In the genomic region with DNA sequence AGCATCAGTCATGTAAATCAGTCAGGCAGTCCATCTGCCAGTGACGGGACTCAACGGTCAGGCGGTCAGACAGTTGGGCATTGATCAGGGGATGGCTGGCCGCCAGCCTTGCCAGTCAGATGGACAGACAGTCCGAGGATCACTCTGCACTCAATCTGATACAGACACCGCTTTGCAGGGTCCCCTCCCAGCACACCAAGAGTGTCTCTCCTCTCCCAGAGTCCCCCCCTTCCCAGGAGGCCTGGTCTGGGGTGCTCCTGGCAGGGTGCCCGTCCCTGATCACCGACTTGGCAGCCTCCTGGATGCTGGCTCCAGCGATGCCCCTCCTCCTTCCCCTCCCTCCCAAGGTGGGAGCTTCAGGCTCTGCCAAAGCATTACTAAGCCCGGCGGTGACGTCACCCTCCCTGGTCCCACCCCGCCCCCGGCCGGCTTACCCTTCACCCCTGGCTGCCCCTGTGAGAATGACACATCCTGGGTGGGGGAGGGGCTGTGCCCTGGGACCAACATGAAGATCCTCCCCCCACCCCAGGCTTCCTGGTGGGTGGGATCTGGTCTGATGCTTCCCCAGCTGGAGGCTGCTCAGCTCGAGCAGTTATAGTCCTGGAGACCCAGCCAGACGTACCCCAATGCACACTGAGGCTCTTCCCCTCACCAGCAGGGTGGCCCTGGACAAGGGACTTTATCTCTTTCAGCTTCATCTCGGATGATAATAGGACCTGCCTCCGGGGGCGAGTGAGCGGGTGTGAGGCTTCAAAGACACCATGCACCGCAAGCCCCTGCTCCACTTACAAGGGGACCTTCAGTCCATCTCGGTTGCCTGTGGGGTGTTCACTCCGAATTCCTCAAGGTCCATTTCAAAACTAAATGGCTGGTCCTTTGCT, we compare ENCODE assay signal across 8 cellular contexts.
DNase-seq lines count a peak whose midpoint lies in the region; ATAC-seq, FAIRE-seq and TF ChIP-seq lines count a peak whose summit lies in the region.

No MANE protein-coding gene starts in this region.

- TF ChIP-seq CTCF in GM13976 (IDR thresholded peaks at IDR 0.05; ENCODE audit: borderline replicate concordance, control extremely low read depth, extremely low read depth, insufficient read depth, missing control alignments) (no peak), kidney (IDR thresholded peaks at IDR 0.05; ENCODE audit: borderline replicate concordance, extremely low read depth, insufficient read depth) (no peak), thoracic aorta (IDR thresholded peaks at IDR 0.05) (no peak), GM13977 (IDR thresholded peaks at IDR 0.05; ENCODE audit: extremely low read depth, insufficient read depth, missing control alignments) (no peak)

- no peak overlapping the region for H3K27ac ChIP-seq in kidney (ENCODE audit: low read depth in 2 of 2, low read length in 2 of 2)
- no peak overlapping the region for H3K27ac ChIP-seq in thoracic aorta

- no peak for ATAC-seq in thoracic aorta (ENCODE audit: insufficient number of reproducible peaks, low FRiP score, low read depth)

- no peaks in the 10 kb centered on the region for H3K36me3 ChIP-seq in kidney (ENCODE audit: control insufficient read depth in 1 of 2, insufficient read depth in 2 of 2, low read length in 2 of 2)
- H3K36me3 ChIP-seq in thoracic aorta, result no peaks in the 10 kb centered on the region

- no peaks in the 10 kb centered on the region for H3K9me3 ChIP-seq in kidney (ENCODE audit: control insufficient read depth in 1 of 2, low read length in 2 of 2)
- H3K9me3 ChIP-seq in thoracic aorta, result no peaks in the 10 kb centered on the region

- peak; percentile 15 for DNase-seq in GM13976 (ENCODE audit: low spot score)
- DNase-seq in NCI-H1694 treated with DMSO at 0.1 percent for 48 hours (lab: John Stamatoyannopoulos, UW), result peak; percentile 51
- DNase-seq in astrocyte of the hippocampus (ENCODE audit: low read depth, low spot score), result peak; percentile 92
- peak; percentile 93 for DNase-seq in kidney
- peak; percentile 65 for DNase-seq in thoracic aorta (ENCODE audit: low spot score)
- DNase-seq in GM13977 (ENCODE audit: low spot score), result no peak
- no peak for DNase-seq in G401 (ENCODE audit: low spot score)
- DNase-seq in SW 1271 (lab: John Stamatoyannopoulos, UW), result no peak

- H3K9ac ChIP-seq in kidney (ENCODE audit: low read length in 2 of 2), result no peak overlapping the region

- no peak for FAIRE-seq in kidney (lab: Jason Lieb, UNC)

- no peaks in the 10 kb centered on the region for H3K27me3 ChIP-seq in thoracic aorta (replicated peaks; ENCODE audit: insufficient read depth)

- intact Hi-C loops in kidney (cut with DNase I), result no loop called here

- in situ Hi-C loops in GM13976 (cut with MboI; ENCODE audit: low sequenced_read_pairs, unreplicated experiment), result no loop called here
- in situ Hi-C loops in GM13977 (cut with MboI; ENCODE audit: low pct_unique_long_range_greater_than_20kb, low sequenced_read_pairs, unreplicated experiment), result no loop called here
- in situ Hi-C loops in G401 (cut with HindIII; ENCODE audit: low sequenced_read_pairs), result no loop called here

- H3K4me1 ChIP-seq in kidney (ENCODE audit: control insufficient read depth in 1 of 2, insufficient read depth in 1 of 2, low read depth in 1 of 2, low read length in 2 of 2) (peaks cover 0 to 3% of the 10 kb centered on the region in 2 donors), thoracic aorta (ENCODE audit: control insufficient read depth in 1 of 2, low read depth in 2 of 2) (peaks cover 0 to 7% of the 10 kb centered on the region in 2 donors)

- H3K4me3 ChIP-seq in kidney (ENCODE audit: low read length in 2 of 2), result no peak overlapping the region
- no peak overlapping the region for H3K4me3 ChIP-seq in thoracic aorta

Comparison
In these comparisons a context has a peak if more than half of its experiments do, and no peak if none do; other contexts are left out.
1. DNase-seq: peak in GM13976 (single experiment), NCI-H1694 treated with DMSO at 0.1 percent for 48 hours (single experiment), astrocyte of the hippocampus (single experiment), kidney (single experiment) and thoracic aorta (single experiment); none in GM13977 (single experiment), G401 (single experiment) and SW 1271 (0 of 2).